ENCODE assay signal across 1 cellular context in the genomic region with DNA sequence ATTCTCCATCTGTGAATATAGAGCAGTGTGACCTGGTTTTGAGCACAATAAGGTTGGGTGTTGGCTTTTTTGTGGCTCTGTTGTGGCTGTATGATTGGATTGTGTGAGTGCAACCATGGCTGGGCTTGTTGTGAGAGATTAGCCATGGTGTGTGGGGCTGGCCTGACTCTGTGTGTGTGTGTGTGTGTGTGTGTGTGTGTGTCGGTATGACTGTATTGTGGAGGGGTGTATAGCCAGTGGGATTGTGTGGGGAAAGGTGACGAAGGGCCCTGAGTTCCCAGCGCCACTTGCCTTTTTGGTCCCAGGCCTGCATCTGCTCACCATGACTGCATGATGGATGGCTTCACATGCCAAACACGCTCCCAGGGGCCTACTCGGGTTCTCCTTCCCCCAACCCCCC.
A peak's percentile ranks its signal among the peaks of the same experiment; 100 is the strongest.
TF ChIP-seq lines count a peak whose summit lies in the region.

No MANE protein-coding gene starts in this region.

TF ChIP-seq in K562, 482 proteins besides CTCF, POLR2A, EP300 and RAD21 (continues in another document):
- TF ChIP-seq ZNF644 (tag; IDR thresholded peaks at IDR 0.05; ENCODE audit: low read depth) = no peak
- TF ChIP-seq, protein P1, sequence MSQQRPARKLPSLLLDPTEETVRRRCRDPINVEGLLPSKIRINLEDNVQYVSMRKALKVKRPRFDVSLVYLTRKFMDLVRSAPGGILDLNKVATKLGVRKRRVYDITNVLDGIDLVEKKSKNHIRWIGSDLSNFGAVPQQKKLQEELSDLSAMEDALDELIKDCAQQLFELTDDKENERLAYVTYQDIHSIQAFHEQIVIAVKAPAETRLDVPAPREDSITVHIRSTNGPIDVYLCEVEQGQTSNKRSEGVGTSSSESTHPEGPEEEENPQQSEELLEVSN (IDR thresholded peaks at IDR 0.05; ENCODE audit: borderline replicate concordance in 1 of 2, extremely low read depth in 1 of 2, insufficient read depth in 1 of 2, insufficient read length in 1 of 2, low read depth in 1 of 2, low read length in 1 of 2, poor library complexity in 1 of 2, severe bottlenecking in 1 of 2) = no peak
- TF ChIP-seq, protein P2, sequence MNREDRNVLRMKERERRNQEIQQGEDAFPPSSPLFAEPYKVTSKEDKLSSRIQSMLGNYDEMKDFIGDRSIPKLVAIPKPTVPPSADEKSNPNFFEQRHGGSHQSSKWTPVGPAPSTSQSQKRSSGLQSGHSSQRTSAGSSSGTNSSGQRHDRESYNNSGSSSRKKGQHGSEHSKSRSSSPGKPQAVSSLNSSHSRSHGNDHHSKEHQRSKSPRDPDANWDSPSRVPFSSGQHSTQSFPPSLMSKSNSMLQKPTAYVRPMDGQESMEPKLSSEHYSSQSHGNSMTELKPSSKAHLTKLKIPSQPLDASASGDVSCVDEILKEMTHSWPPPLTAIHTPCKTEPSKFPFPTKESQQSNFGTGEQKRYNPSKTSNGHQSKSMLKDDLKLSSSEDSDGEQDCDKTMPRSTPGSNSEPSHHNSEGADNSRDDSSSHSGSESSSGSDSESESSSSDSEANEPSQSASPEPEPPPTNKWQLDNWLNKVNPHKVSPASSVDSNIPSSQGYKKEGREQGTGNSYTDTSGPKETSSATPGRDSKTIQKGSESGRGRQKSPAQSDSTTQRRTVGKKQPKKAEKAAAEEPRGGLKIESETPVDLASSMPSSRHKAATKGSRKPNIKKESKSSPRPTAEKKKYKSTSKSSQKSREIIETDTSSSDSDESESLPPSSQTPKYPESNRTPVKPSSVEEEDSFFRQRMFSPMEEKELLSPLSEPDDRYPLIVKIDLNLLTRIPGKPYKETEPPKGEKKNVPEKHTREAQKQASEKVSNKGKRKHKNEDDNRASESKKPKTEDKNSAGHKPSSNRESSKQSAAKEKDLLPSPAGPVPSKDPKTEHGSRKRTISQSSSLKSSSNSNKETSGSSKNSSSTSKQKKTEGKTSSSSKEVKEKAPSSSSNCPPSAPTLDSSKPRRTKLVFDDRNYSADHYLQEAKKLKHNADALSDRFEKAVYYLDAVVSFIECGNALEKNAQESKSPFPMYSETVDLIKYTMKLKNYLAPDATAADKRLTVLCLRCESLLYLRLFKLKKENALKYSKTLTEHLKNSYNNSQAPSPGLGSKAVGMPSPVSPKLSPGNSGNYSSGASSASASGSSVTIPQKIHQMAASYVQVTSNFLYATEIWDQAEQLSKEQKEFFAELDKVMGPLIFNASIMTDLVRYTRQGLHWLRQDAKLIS (CRISPR knock-in tag; IDR thresholded peaks at IDR 0.05) = no peak
- no peak for TF ChIP-seq JUND (IDR thresholded peaks at IDR 0.05; ENCODE audit: borderline replicate concordance, low read depth, low read length)
- TF ChIP-seq JUND (tag; IDR thresholded peaks at IDR 0.05; ENCODE audit: borderline replicate concordance, low read depth, low read length) = no peak
- TF ChIP-seq, protein P3, sequence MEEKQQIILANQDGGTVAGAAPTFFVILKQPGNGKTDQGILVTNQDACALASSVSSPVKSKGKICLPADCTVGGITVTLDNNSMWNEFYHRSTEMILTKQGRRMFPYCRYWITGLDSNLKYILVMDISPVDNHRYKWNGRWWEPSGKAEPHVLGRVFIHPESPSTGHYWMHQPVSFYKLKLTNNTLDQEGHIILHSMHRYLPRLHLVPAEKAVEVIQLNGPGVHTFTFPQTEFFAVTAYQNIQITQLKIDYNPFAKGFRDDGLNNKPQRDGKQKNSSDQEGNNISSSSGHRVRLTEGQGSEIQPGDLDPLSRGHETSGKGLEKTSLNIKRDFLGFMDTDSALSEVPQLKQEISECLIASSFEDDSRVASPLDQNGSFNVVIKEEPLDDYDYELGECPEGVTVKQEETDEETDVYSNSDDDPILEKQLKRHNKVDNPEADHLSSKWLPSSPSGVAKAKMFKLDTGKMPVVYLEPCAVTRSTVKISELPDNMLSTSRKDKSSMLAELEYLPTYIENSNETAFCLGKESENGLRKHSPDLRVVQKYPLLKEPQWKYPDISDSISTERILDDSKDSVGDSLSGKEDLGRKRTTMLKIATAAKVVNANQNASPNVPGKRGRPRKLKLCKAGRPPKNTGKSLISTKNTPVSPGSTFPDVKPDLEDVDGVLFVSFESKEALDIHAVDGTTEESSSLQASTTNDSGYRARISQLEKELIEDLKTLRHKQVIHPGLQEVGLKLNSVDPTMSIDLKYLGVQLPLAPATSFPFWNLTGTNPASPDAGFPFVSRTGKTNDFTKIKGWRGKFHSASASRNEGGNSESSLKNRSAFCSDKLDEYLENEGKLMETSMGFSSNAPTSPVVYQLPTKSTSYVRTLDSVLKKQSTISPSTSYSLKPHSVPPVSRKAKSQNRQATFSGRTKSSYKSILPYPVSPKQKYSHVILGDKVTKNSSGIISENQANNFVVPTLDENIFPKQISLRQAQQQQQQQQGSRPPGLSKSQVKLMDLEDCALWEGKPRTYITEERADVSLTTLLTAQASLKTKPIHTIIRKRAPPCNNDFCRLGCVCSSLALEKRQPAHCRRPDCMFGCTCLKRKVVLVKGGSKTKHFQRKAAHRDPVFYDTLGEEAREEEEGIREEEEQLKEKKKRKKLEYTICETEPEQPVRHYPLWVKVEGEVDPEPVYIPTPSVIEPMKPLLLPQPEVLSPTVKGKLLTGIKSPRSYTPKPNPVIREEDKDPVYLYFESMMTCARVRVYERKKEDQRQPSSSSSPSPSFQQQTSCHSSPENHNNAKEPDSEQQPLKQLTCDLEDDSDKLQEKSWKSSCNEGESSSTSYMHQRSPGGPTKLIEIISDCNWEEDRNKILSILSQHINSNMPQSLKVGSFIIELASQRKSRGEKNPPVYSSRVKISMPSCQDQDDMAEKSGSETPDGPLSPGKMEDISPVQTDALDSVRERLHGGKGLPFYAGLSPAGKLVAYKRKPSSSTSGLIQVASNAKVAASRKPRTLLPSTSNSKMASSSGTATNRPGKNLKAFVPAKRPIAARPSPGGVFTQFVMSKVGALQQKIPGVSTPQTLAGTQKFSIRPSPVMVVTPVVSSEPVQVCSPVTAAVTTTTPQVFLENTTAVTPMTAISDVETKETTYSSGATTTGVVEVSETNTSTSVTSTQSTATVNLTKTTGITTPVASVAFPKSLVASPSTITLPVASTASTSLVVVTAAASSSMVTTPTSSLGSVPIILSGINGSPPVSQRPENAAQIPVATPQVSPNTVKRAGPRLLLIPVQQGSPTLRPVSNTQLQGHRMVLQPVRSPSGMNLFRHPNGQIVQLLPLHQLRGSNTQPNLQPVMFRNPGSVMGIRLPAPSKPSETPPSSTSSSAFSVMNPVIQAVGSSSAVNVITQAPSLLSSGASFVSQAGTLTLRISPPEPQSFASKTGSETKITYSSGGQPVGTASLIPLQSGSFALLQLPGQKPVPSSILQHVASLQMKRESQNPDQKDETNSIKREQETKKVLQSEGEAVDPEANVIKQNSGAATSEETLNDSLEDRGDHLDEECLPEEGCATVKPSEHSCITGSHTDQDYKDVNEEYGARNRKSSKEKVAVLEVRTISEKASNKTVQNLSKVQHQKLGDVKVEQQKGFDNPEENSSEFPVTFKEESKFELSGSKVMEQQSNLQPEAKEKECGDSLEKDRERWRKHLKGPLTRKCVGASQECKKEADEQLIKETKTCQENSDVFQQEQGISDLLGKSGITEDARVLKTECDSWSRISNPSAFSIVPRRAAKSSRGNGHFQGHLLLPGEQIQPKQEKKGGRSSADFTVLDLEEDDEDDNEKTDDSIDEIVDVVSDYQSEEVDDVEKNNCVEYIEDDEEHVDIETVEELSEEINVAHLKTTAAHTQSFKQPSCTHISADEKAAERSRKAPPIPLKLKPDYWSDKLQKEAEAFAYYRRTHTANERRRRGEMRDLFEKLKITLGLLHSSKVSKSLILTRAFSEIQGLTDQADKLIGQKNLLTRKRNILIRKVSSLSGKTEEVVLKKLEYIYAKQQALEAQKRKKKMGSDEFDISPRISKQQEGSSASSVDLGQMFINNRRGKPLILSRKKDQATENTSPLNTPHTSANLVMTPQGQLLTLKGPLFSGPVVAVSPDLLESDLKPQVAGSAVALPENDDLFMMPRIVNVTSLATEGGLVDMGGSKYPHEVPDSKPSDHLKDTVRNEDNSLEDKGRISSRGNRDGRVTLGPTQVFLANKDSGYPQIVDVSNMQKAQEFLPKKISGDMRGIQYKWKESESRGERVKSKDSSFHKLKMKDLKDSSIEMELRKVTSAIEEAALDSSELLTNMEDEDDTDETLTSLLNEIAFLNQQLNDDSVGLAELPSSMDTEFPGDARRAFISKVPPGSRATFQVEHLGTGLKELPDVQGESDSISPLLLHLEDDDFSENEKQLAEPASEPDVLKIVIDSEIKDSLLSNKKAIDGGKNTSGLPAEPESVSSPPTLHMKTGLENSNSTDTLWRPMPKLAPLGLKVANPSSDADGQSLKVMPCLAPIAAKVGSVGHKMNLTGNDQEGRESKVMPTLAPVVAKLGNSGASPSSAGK (IDR thresholded peaks at IDR 0.05) = no peak
- no peak for TF ChIP-seq ZFP1 (CRISPR knock-in tag; IDR thresholded peaks at IDR 0.05)
- TF ChIP-seq ELF4 (CRISPR knock-in tag; IDR thresholded peaks at IDR 0.05) = peak; percentile 92
- TF ChIP-seq, protein P4, sequence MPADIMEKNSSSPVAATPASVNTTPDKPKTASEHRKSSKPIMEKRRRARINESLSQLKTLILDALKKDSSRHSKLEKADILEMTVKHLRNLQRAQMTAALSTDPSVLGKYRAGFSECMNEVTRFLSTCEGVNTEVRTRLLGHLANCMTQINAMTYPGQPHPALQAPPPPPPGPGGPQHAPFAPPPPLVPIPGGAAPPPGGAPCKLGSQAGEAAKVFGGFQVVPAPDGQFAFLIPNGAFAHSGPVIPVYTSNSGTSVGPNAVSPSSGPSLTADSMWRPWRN (IDR thresholded peaks at IDR 0.05; ENCODE audit: low read depth) = no peak
- TF ChIP-seq, protein P5, sequence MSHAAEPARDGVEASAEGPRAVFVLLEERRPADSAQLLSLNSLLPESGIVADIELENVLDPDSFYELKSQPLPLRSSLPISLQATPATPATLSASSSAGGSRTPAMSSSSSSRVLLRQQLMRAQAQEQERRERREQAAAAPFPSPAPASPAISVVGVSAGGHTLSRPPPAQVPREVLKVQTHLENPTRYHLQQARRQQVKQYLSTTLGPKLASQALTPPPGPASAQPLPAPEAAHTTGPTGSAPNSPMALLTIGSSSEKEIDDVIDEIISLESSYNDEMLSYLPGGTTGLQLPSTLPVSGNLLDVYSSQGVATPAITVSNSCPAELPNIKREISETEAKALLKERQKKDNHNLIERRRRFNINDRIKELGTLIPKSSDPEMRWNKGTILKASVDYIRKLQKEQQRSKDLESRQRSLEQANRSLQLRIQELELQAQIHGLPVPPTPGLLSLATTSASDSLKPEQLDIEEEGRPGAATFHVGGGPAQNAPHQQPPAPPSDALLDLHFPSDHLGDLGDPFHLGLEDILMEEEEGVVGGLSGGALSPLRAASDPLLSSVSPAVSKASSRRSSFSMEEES (CRISPR knock-in tag; IDR thresholded peaks at IDR 0.05) = no peak
- peak; percentile 79; the same call in 1 of the 2 replicates for TF ChIP-seq LARP7 (IDR thresholded peaks at IDR 0.05)
- no peak for TF ChIP-seq SNRNP70 (optimal IDR thresholded peaks at IDR 0.05; ENCODE audit: low read depth, low read length)
- no peak for TF ChIP-seq ZNF217 (CRISPR knock-in tag; IDR thresholded peaks at IDR 0.05)
- TF ChIP-seq EWSR1 (IDR thresholded peaks at IDR 0.05; ENCODE audit: borderline replicate concordance, low read depth, partially characterized antibody) = no peak
- TF ChIP-seq SPI1 (IDR thresholded peaks at IDR 0.05; ENCODE audit: borderline replicate concordance, low read depth, low read length) = no peak
- TF ChIP-seq IRF2 (CRISPR knock-in tag; IDR thresholded peaks at IDR 0.05) = no peak
- no peak for TF ChIP-seq ZNF239 (CRISPR knock-in tag; IDR thresholded peaks at IDR 0.05)
- TF ChIP-seq ZBTB17 (CRISPR knock-in tag; IDR thresholded peaks at IDR 0.05) = no peak
- no peak for TF ChIP-seq ZNF124 (CRISPR knock-in tag; IDR thresholded peaks at IDR 0.05)
- no peak for TF ChIP-seq NFE2 (IDR thresholded peaks at IDR 0.05; ENCODE audit: low read depth)
- TF ChIP-seq ZNF384 (IDR thresholded peaks at IDR 0.05; ENCODE audit: low read depth, low read length) = no peak
- TF ChIP-seq HNRNPH1 (optimal IDR thresholded peaks at IDR 0.05; ENCODE audit: low read depth, low read length) = no peak
- TF ChIP-seq ZNF184 (CRISPR knock-in tag; IDR thresholded peaks at IDR 0.05) = no peak
- no peak for TF ChIP-seq RBM25 (IDR thresholded peaks at IDR 0.05; ENCODE audit: low read depth, low read length, severe bottlenecking)
- TF ChIP-seq, protein P6, sequence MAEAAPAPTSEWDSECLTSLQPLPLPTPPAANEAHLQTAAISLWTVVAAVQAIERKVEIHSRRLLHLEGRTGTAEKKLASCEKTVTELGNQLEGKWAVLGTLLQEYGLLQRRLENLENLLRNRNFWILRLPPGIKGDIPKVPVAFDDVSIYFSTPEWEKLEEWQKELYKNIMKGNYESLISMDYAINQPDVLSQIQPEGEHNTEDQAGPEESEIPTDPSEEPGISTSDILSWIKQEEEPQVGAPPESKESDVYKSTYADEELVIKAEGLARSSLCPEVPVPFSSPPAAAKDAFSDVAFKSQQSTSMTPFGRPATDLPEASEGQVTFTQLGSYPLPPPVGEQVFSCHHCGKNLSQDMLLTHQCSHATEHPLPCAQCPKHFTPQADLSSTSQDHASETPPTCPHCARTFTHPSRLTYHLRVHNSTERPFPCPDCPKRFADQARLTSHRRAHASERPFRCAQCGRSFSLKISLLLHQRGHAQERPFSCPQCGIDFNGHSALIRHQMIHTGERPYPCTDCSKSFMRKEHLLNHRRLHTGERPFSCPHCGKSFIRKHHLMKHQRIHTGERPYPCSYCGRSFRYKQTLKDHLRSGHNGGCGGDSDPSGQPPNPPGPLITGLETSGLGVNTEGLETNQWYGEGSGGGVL (CRISPR knock-in tag; IDR thresholded peaks at IDR 0.05) = no peak
- no peak for TF ChIP-seq ZFP30 (CRISPR knock-in tag; IDR thresholded peaks at IDR 0.05; ENCODE audit: borderline replicate concordance)
- no peak for TF ChIP-seq FOS (IDR thresholded peaks at IDR 0.05; ENCODE audit: extremely low read depth, insufficient read length)
- TF ChIP-seq PHB (CRISPR knock-in tag; IDR thresholded peaks at IDR 0.05) = no peak
- TF ChIP-seq TAL1 (IDR thresholded peaks at IDR 0.05) = peak; percentile 34; the same call in 1 of the 2 replicates
- TF ChIP-seq ETV6 (IDR thresholded peaks at IDR 0.05; ENCODE audit: borderline replicate concordance in 1 of 2, low read depth in 2 of 2, low read length in 1 of 2) = no peak
- no peak for TF ChIP-seq ETV6 (CRISPR knock-in tag; IDR thresholded peaks at IDR 0.05; ENCODE audit: borderline replicate concordance)
- no peak for TF ChIP-seq ZNF316 (IDR thresholded peaks at IDR 0.05)
- TF ChIP-seq RHOXF2B (CRISPR knock-in tag; conservative IDR thresholded peaks at IDR 0.05) = no peak
- TF ChIP-seq NR1H2 (CRISPR knock-in tag; IDR thresholded peaks at IDR 0.05) = no peak
- TF ChIP-seq, protein P7, sequence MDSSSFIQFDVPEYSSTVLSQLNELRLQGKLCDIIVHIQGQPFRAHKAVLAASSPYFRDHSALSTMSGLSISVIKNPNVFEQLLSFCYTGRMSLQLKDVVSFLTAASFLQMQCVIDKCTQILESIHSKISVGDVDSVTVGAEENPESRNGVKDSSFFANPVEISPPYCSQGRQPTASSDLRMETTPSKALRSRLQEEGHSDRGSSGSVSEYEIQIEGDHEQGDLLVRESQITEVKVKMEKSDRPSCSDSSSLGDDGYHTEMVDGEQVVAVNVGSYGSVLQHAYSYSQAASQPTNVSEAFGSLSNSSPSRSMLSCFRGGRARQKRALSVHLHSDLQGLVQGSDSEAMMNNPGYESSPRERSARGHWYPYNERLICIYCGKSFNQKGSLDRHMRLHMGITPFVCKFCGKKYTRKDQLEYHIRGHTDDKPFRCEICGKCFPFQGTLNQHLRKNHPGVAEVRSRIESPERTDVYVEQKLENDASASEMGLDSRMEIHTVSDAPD (CRISPR knock-in tag; IDR thresholded peaks at IDR 0.05) = no peak
- TF ChIP-seq RUNX1 (IDR thresholded peaks at IDR 0.05; ENCODE audit: low read depth) = no peak
- TF ChIP-seq RNF2 (IDR thresholded peaks at IDR 0.05) = no peak
- TF ChIP-seq, protein P8, sequence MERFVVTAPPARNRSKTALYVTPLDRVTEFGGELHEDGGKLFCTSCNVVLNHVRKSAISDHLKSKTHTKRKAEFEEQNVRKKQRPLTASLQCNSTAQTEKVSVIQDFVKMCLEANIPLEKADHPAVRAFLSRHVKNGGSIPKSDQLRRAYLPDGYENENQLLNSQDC (CRISPR knock-in tag; IDR thresholded peaks at IDR 0.05) = no peak
- peak; percentile 70 for TF ChIP-seq CBFA2T3 (IDR thresholded peaks at IDR 0.05)
- no peak for TF ChIP-seq TSC22D4 (tag; IDR thresholded peaks at IDR 0.05)
